ENCODE assay signal across 17 cellular contexts in the genomic region with DNA sequence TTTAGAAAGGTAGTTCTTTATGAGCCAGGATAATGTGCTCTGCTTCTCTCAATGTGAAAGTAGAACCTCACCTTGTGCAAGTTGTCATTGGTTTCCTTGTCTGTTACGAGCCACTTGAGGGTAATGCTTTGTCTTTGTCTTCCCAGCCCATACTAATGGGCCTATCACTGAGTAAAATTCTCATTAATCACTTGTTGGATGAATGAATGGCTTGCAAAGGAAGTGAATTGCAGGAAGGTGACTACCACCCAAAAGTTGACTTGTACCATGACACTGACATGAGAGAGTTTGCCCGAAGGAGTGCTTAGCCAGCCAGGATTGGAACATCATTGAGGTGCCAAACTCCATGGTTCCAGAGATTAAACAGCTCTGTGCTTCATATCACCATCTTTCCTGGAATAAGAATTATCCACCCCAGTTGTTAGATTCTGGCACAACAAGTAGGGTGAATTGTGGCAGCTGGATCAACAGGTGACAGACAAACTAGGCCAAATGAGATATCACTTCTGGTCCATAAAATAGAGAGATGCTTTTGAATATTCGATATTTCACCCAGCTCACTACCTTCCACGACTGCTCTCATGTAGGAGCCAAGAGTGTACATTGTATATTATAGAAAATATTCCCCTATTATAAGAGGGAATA. TPM values are rescaled to one million over a fixed set of nuclear protein-coding genes. Genes with fewer than 3 reads are reported as not detected.
DNase-seq lines count a peak whose midpoint lies in the region; FAIRE-seq and TF ChIP-seq lines count a peak whose summit lies in the region.
"Had no signal": no experiment of that assay in that cellular context is flagged by ENCODE, and none has a peak within 500 bp of the region (broad histone marks: within the 10 kb centered on the region; RNA-seq: fewer than 3 reads in every experiment).

No MANE protein-coding gene starts in this region.

- DNase-seq in M059J (ENCODE audit: low read depth), result peak; percentile 44
- peak; percentile 64 for DNase-seq in endothelial cell of umbilical vein (ENCODE audit: low read depth, low spot score)
- DNase-seq in trophoblast cell, result no peak
- DNase-seq in NCI-H510A treated with DMSO at 0.1 percent for 48 hours (lab: John Stamatoyannopoulos, UW), result no peak
- DNase-seq in endodermal cell, result no peak
- DNase-seq in NCI-H1417 treated with DMSO at 0.1 percent for 48 hours (lab: John Stamatoyannopoulos, UW), result no peak
- no peak for DNase-seq in NCI-H1417 (lab: John Stamatoyannopoulos, UW)
- DNase-seq: activated gamma-delta T cell, head of caudate nucleus, KG1, NCI-H1694, NCI-H748 treated with DMSO at 0.1 percent for 48 hours had no signal

- CTCF ChIA-PET in endothelial cell of umbilical vein (lab: Charles Lee), result interaction anchor here (0.9 to 4.7 kb wide), 4 partner anchors 10 to 130 kb away, joined by 3 to 25 read pairs (median 4); no protein-coding TSS in a partner anchor

- H3K9me3 Mint-ChIP-seq in endodermal cell, result no peaks in the 10 kb centered on the region
- H3K9me3 Mint-ChIP-seq: nephron; stimulated activated naive CD8-positive, alpha-beta T cell treated with anti-CD3 and anti-CD28 coated beads, Interleukin-15, Interleukin-2, amounts not matched to agents 100 ng/mL and 50 ng/mL, for 24 hours had no signal

- H3K4me1 Mint-ChIP-seq in endodermal cell, result peaks cover 28% of the 10 kb centered on the region

- H3K9me3 ChIP-seq in endothelial cell of umbilical vein (replicated peaks; ENCODE audit: control insufficient read depth, insufficient read depth, low read length), result no peaks in the 10 kb centered on the region
- H3K9me3 ChIP-seq in trophoblast cell (ENCODE audit: insufficient read depth, low read depth, low read length), result no peaks in the 10 kb centered on the region
- no peaks in the 10 kb centered on the region for H3K9me3 ChIP-seq in endodermal cell (ENCODE audit: control insufficient read depth, low read length)

- H3K23ac ChIP-seq in trophoblast cell (ENCODE audit: low read length), result no peak overlapping the region

- H3K4me3 Mint-ChIP-seq in endodermal cell, result no peak overlapping the region
- H3K4me3 Mint-ChIP-seq: stimulated activated naive CD8-positive, alpha-beta T cell treated with anti-CD3 and anti-CD28 coated beads, Interleukin-15, Interleukin-2, amounts not matched to agents 100 ng/mL and 50 ng/mL, for 24 hours had no signal

- H4K12ac ChIP-seq in trophoblast cell (ENCODE audit: low read depth, low read length), result no peak overlapping the region

- no peak overlapping the region for H2BK5ac ChIP-seq in trophoblast cell (ENCODE audit: low read depth, low read length, poor library complexity)

- H3K4ac ChIP-seq in trophoblast cell (ENCODE audit: low read depth, low read length), result no peak overlapping the region

- POLR2A ChIA-PET in endothelial cell of umbilical vein (lab: Charles Lee), result no interaction called here

- no peaks in the 10 kb centered on the region for H3K27me3 Mint-ChIP-seq in endodermal cell (ENCODE audit: insufficient read depth)
- H3K27me3 Mint-ChIP-seq: stimulated activated naive CD8-positive, alpha-beta T cell treated with anti-CD3 and anti-CD28 coated beads, Interleukin-15, Interleukin-2, amounts not matched to agents 100 ng/mL and 50 ng/mL, for 24 hours had no signal

- H3K9ac ChIP-seq in endothelial cell of umbilical vein (replicated peaks; ENCODE audit: extremely low read depth, insufficient read depth, low read length), result peak overlapping the region; percentile 79
- H3K9ac ChIP-seq in trophoblast cell (ENCODE audit: low read length), result no peak overlapping the region
- no peak overlapping the region for H3K9ac ChIP-seq in endodermal cell (ENCODE audit: extremely low read depth, low read length, poor library complexity, severe bottlenecking)

- BruUV-seq in endothelial cell of umbilical vein (replicated peaks; lab: Mats Ljungman, UMichigan), result TSS peak; percentile 17

- TF ChIP-seq POLR2A in endothelial cell of umbilical vein (IDR thresholded peaks at IDR 0.05; ENCODE audit: low read depth, low read length), result no peak

- no peaks in the 10 kb centered on the region for H3K79me1 ChIP-seq in trophoblast cell (ENCODE audit: low read length)

- TF ChIP-seq CTCF in endothelial cell of umbilical vein (IDR thresholded peaks at IDR 0.05; ENCODE audit: extremely low read depth in 1 of 2, insufficient read depth in 1 of 2, low read depth in 1 of 2, low read length in 2 of 2), result no peak
- no peak for TF ChIP-seq CTCF in endodermal cell (conservative IDR thresholded peaks at IDR 0.05)

- intact Hi-C loops in endothelial cell of umbilical vein (cut with micrococcal nuclease), result loop anchor here (1.0 to 10.0 kb wide), 4 partner anchors 125 to 1051 kb away; a partner anchor contains a TSS

- no peaks in the 10 kb centered on the region for H3K36me3 Mint-ChIP-seq in endodermal cell (ENCODE audit: low read depth)

- no peak for FAIRE-seq in endothelial cell of umbilical vein (lab: Jason Lieb, UNC)

- no peak overlapping the region for H2AK5ac ChIP-seq in trophoblast cell (ENCODE audit: low read length)

- no peaks in the 10 kb centered on the region for H3K9me1 ChIP-seq in endothelial cell of umbilical vein (replicated peaks; ENCODE audit: control insufficient read depth, extremely low read depth, insufficient read depth, low read length)

- H3K4me2 ChIP-seq in endothelial cell of umbilical vein (ENCODE audit: insufficient read depth, low read length), result peak overlapping the region; percentile 59
- H3K4me2 ChIP-seq in trophoblast cell (ENCODE audit: low read length), result no peak overlapping the region

- no peaks in the 10 kb centered on the region for H4K20me1 ChIP-seq in endothelial cell of umbilical vein (replicated peaks; ENCODE audit: control insufficient read depth, extremely low read depth, insufficient read depth, low read length)

- H3K27me3 ChIP-seq in ACC112 (ENCODE audit: insufficient read depth, low read length) (no peaks in the 10 kb centered on the region), endothelial cell of umbilical vein (ENCODE audit: control insufficient read depth in 2 of 2, insufficient read depth in 2 of 2, low read length in 2 of 2) (no peaks in the 10 kb centered on the region), trophoblast cell (ENCODE audit: insufficient read depth, low read length) (no peaks in the 10 kb centered on the region), endodermal cell (ENCODE audit: control insufficient read depth, insufficient read depth, low read length, poor library complexity, severe bottlenecking) (peaks cover 4% of the 10 kb centered on the region)

- H4K8ac ChIP-seq in trophoblast cell (ENCODE audit: low read depth, low read length), result no peak overlapping the region

- H3K4me3 ChIP-seq in ACC112 (ENCODE audit: low read depth, low read length), result peak overlapping the region; percentile 12; the same call in 1 of the 2 replicates
- no peak overlapping the region for H3K4me3 ChIP-seq in endothelial cell of umbilical vein (replicated peaks in 1 of 3; ENCODE audit: insufficient read depth in 1 of 3, low read depth in 1 of 3, low read length in 3 of 3)
- H3K4me3 ChIP-seq in trophoblast cell (ENCODE audit: low read depth, low read length), result no peak overlapping the region
- no peak overlapping the region for H3K4me3 ChIP-seq in endodermal cell (ENCODE audit: low read length)

- no peak overlapping the region for H3K14ac ChIP-seq in trophoblast cell (ENCODE audit: low read length)

- H2AFZ ChIP-seq in ACC112 (ENCODE audit: low read length, unreplicated experiment) (no peak overlapping the region), endothelial cell of umbilical vein (ENCODE audit: low read depth, low read length) (peak overlapping the region; percentile 64), trophoblast cell (ENCODE audit: insufficient read depth, low read length, poor library complexity) (peak overlapping the region; percentile 9)

- H3K18ac ChIP-seq in trophoblast cell (ENCODE audit: low read length), result no peak overlapping the region

- H3K4me1 ChIP-seq in ACC112 (ENCODE audit: control insufficient read depth, insufficient read depth, low read length, unreplicated experiment) (peaks cover 81% of the 10 kb centered on the region), endothelial cell of umbilical vein (ENCODE audit: control insufficient read depth, extremely low read depth, insufficient read depth, low read length) (peaks cover 55% of the 10 kb centered on the region), trophoblast cell (ENCODE audit: control insufficient read depth in 1 of 2, insufficient read depth in 2 of 2, low read length in 2 of 2) (peaks cover 0 to 2% of the 10 kb centered on the region in 2 experiments), endodermal cell (ENCODE audit: control insufficient read depth, insufficient read depth, low read length) (no peaks in the 10 kb centered on the region)

- no peak overlapping the region for H4K91ac ChIP-seq in trophoblast cell (ENCODE audit: low read depth, low read length)

- no peak overlapping the region for H3K27ac Mint-ChIP-seq in endodermal cell
- H3K27ac Mint-ChIP-seq: stimulated activated naive CD8-positive, alpha-beta T cell treated with anti-CD3 and anti-CD28 coated beads, Interleukin-15, Interleukin-2, amounts not matched to agents 100 ng/mL and 50 ng/mL, for 24 hours had no signal

- no peaks in the 10 kb centered on the region for H3K79me2 ChIP-seq in ACC112 (ENCODE audit: control insufficient read depth, insufficient read depth, low read length, unreplicated experiment)
- H3K79me2 ChIP-seq in endothelial cell of umbilical vein (ENCODE audit: control insufficient read depth, insufficient read depth, low read length), result no peaks in the 10 kb centered on the region
- no peaks in the 10 kb centered on the region for H3K79me2 ChIP-seq in trophoblast cell (ENCODE audit: control insufficient read depth, insufficient read depth, low read length, poor library complexity)

- H3K36me3 ChIP-seq in ACC112 (ENCODE audit: insufficient read depth, low read length) (no peaks in the 10 kb centered on the region), endothelial cell of umbilical vein (ENCODE audit: control insufficient read depth in 2 of 2, extremely low read depth in 1 of 2, insufficient read depth in 2 of 2, low read length in 2 of 2) (no peaks in the 10 kb centered on the region), trophoblast cell (ENCODE audit: control insufficient read depth in 1 of 2, insufficient read depth in 2 of 2, low read length in 2 of 2) (no peaks in the 10 kb centered on the region), endodermal cell (ENCODE audit: control insufficient read depth, insufficient read depth, low read length) (no peaks in the 10 kb centered on the region)

- H3K27ac ChIP-seq in ACC112 (ENCODE audit: low read depth, low read length) (peak overlapping the region; percentile 100), endothelial cell of umbilical vein (ENCODE audit: insufficient read depth, low read depth, low read length) (peak overlapping the region; percentile 98), trophoblast cell (ENCODE audit: low read depth, low read length) (no peak overlapping the region), endodermal cell (ENCODE audit: low read depth, low read length) (no peak overlapping the region)

- dilution Hi-C loops in endothelial cell of umbilical vein (cut with MboI; ENCODE audit: extremely low pct_ligation_motif_present, low sequenced_read_pairs), result no loop called here

- H2BK120ac ChIP-seq in trophoblast cell (ENCODE audit: insufficient read depth, low read length, poor library complexity), result no peak overlapping the region

- H2BK12ac ChIP-seq in trophoblast cell (ENCODE audit: low read length), result peak overlapping the region; percentile 54

- WGBS in trophoblast cell (ENCODE audit: extremely low coverage, insufficient coverage, insufficient read length), result no CpG with 5 or more reads among the region's 4 CpGs
- 94 to 100% methylated on average over 1 to 2 of the region's 4 CpGs for WGBS in endodermal cell (ENCODE audit: insufficient coverage in 1 of 2, insufficient read length in 1 of 2), 2 experiments

RNA-seq across cellular contexts. Expression of a gene that starts 20.5 kb away (rescaled TPM):
- total RNA-seq in M059J (2014; rRNA removed; shearing (Covaris generic)), result not detected in 2 replicates
- total RNA-seq in endothelial cell of umbilical vein (0.15 TPM in 1 of 2 replicates, not detected in the other), endodermal cell (not detected)
- polyA plus RNA-seq in endothelial cell of umbilical vein, result not detected in 2 replicates
- not detected in 2 replicates for polyA plus RNA-seq in endothelial cell of umbilical vein (2011; cell fraction: cytosol; rRNA removed)
- not detected in 2 replicates for polyA plus RNA-seq in endothelial cell of umbilical vein (2011; cell fraction: nucleus; rRNA removed)
- not detected in 2 replicates for polyA plus RNA-seq in endothelial cell of umbilical vein (2012)
- 0.04 TPM in 1 of 2 replicates, not detected in the other for polyA minus RNA-seq in endothelial cell of umbilical vein
- polyA minus RNA-seq in endothelial cell of umbilical vein (2011; cell fraction: cytosol; rRNA and poly(A)+ RNA removed), result not detected
- polyA minus RNA-seq in endothelial cell of umbilical vein (2011; cell fraction: nucleus; rRNA and poly(A)+ RNA removed), result not detected in 2 replicates
- 0.03 and 0.06 TPM in 2 replicates for polyA plus RNA-seq in trophoblast cell (2013)
- not detected for polyA plus RNA-seq in endodermal cell (2013, experiment 1 of 2)
- not detected for polyA plus RNA-seq in endodermal cell (2013, experiment 2 of 2)
- total RNA-seq: H4, SK-MEL-5 had no signal

Comparison
In these comparisons a context has a peak if more than half of its experiments do, and no peak if none do; other contexts are left out.
1. H3K27ac ChIP-seq: peak in ACC112 (single experiment) and endothelial cell of umbilical vein (single experiment); none in trophoblast cell (single experiment) and endodermal cell (single experiment).
2. DNase-seq: peak in M059J (single experiment) and endothelial cell of umbilical vein (single experiment); none in trophoblast cell (0 of 2), NCI-H510A treated with DMSO at 0.1 percent for 48 hours (single experiment), endodermal cell (single experiment), NCI-H1417 treated with DMSO at 0.1 percent for 48 hours (single experiment) and NCI-H1417 (0 of 3).